In the genomic region with DNA sequence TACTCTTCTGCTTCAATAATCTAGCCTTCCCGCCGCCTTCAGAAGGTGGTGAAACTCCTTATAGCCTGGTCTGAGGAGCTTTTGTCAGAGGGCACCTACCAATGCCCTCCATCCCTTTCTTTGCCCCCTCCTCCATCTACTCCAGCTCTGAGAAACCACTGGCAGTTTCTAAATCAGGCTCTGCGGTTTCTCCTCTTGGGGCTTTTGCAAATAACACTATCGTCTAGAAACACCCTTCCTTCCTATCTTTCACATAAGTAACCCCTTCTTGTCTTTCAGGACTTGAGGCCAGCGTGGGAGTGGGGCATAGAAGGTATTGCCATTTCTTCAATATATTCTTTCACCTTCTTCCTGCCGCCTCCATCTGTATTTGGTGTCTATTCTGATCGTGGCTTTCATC, we compare ENCODE assay signal across 1 cellular context.
TF ChIP-seq lines count a peak whose summit lies in the region.

No MANE protein-coding gene starts in this region.

TF ChIP-seq in SK-N-SH, 30 proteins besides CTCF, POLR2A, EP300 and RAD21:
- TF ChIP-seq, protein P1, sequence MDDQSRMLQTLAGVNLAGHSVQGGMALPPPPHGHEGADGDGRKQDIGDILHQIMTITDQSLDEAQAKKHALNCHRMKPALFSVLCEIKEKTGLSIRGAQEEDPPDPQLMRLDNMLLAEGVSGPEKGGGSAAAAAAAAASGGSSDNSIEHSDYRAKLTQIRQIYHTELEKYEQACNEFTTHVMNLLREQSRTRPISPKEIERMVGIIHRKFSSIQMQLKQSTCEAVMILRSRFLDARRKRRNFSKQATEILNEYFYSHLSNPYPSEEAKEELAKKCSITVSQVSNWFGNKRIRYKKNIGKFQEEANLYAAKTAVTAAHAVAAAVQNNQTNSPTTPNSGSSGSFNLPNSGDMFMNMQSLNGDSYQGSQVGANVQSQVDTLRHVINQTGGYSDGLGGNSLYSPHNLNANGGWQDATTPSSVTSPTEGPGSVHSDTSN (IDR thresholded peaks at IDR 0.05) = no peak
- no peak for TF ChIP-seq POLR2AphosphoS5 (IDR thresholded peaks at IDR 0.05; ENCODE audit: low read depth, low read length)
- no peak for TF ChIP-seq TAF1 (IDR thresholded peaks at IDR 0.05; ENCODE audit: borderline replicate concordance, low read depth, low read length)
- no peak for TF ChIP-seq RXRA (IDR thresholded peaks at IDR 0.05; ENCODE audit: borderline replicate concordance, low read depth)
- no peak for TF ChIP-seq IRF3 (IDR thresholded peaks at IDR 0.05; ENCODE audit: low read depth, low read length)
- TF ChIP-seq RFX5 (IDR thresholded peaks at IDR 0.05; ENCODE audit: low read length) = no peak
- no peak for TF ChIP-seq USF1 (IDR thresholded peaks at IDR 0.05; ENCODE audit: borderline replicate concordance, low read depth)
- no peak for TF ChIP-seq YY1 (IDR thresholded peaks at IDR 0.05; ENCODE audit: low read depth)
- TF ChIP-seq EZH2phosphoT487 (IDR thresholded peaks at IDR 0.05; ENCODE audit: borderline replicate concordance, low read depth) = no peak
- TF ChIP-seq NRF1 (IDR thresholded peaks at IDR 0.05; ENCODE audit: low read depth, low read length) = no peak
- TF ChIP-seq, protein P2, sequence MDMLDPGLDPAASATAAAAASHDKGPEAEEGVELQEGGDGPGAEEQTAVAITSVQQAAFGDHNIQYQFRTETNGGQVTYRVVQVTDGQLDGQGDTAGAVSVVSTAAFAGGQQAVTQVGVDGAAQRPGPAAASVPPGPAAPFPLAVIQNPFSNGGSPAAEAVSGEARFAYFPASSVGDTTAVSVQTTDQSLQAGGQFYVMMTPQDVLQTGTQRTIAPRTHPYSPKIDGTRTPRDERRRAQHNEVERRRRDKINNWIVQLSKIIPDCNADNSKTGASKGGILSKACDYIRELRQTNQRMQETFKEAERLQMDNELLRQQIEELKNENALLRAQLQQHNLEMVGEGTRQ (IDR thresholded peaks at IDR 0.05; ENCODE audit: borderline replicate concordance, low read depth, low read length) = no peak
- TF ChIP-seq REST (IDR thresholded peaks at IDR 0.05; ENCODE audit: low read depth, low read length) = no peak
- no peak for TF ChIP-seq CHD2 (IDR thresholded peaks at IDR 0.05; ENCODE audit: low read length, partially characterized antibody)
